In genomic region chr2:130920417-130921030, GRCh38 we compare ENCODE assay signal across 1 cellular context.
TF ChIP-seq lines count a peak whose summit lies in the region.

No MANE protein-coding gene starts in this region.

TF ChIP-seq in K562, 482 proteins besides CTCF, POLR2A, EP300 and RAD21 (continued from another document):
- TF ChIP-seq HDGF (IDR thresholded peaks at IDR 0.05) (no peak), ZNF395 (CRISPR knock-in tag; IDR thresholded peaks at IDR 0.05) (no peak), TGIF2 (CRISPR knock-in tag; IDR thresholded peaks at IDR 0.05) (no peak), PATZ1 (CRISPR knock-in tag; IDR thresholded peaks at IDR 0.05; ENCODE audit: borderline replicate concordance) (no peak), TEAD1 (CRISPR knock-in tag; IDR thresholded peaks at IDR 0.05) (peak; percentile 86 to 93; a peak in 3 of 4 replicates), POLR2H (tag; IDR thresholded peaks at IDR 0.05; ENCODE audit: low read depth) (no peak), MAFG (tag; conservative IDR thresholded peaks at IDR 0.05) (no peak), HNRNPK (IDR thresholded peaks at IDR 0.05; ENCODE audit: low read depth, low read length, poor library complexity, severe bottlenecking) (no peak), ZFX (CRISPR knock-in tag; IDR thresholded peaks at IDR 0.05) (no peak), TEAD4 (IDR thresholded peaks at IDR 0.05; ENCODE audit: low read length) (peak; percentile 81), TEAD4 (CRISPR knock-in tag; IDR thresholded peaks at IDR 0.05; ENCODE audit: borderline replicate concordance) (no peak), PTBP1 (IDR thresholded peaks at IDR 0.05; ENCODE audit: low read depth, low read length) (no peak), ZNF384 (IDR thresholded peaks at IDR 0.05; ENCODE audit: low read depth, low read length) (no peak), EP400 (IDR thresholded peaks at IDR 0.05) (no peak), TEAD2 (tag; IDR thresholded peaks at IDR 0.05) (peak; percentile 87; the same call in 1 of the 2 replicates), PTTG1 (tag; IDR thresholded peaks at IDR 0.05; ENCODE audit: low read depth) (no peak)
